ENCODE assay signal across 13 cellular contexts in genomic region chr10:29714096-29714874, GRCh38.
A peak's percentile ranks its signal among the peaks of the same experiment; 100 is the strongest.
DNase-seq lines count a peak whose midpoint lies in the region; ATAC-seq, FAIRE-seq and TF ChIP-seq lines count a peak whose summit lies in the region.
"Had no signal": no experiment of that assay in that cellular context is flagged by ENCODE, and none has a peak within 500 bp of the region (broad histone marks: within the 10 kb centered on the region; RNA-seq: fewer than 3 reads in every experiment).

No MANE protein-coding gene starts in this region.

- FAIRE-seq in frontal cortex (lab: Jason Lieb, UNC) (no peak), GM12892 (lab: Jason Lieb, UNC) (no peak)

- ATAC-seq in left cardiac atrium (peak in 1 of 2 donors; percentile 87), Right ventricle myocardium superior (ENCODE audit: poor library complexity) (no peak), HG03135 (IDR thresholded peaks at IDR 0.05; ENCODE audit: unreplicated experiment) (no peak)
- ATAC-seq: stimulated activated naive CD8-positive, alpha-beta T cell treated with anti-CD3 and anti-CD28 coated beads, Interleukin-15, Interleukin-2, amounts not matched to agents 100 U/mL and 50 U/mL, for 24 hours had no signal

- no peak for TF ChIP-seq POLR2A in GM12892 (IDR thresholded peaks at IDR 0.05; ENCODE audit: low read depth, low read length)

- intact Hi-C loops in left cardiac atrium (cut with DNase I): no loop called here
- intact Hi-C loops in Right ventricle myocardium superior (cut with DNase I): no loop called here
- intact Hi-C loops in head of caudate nucleus (cut with DNase I): no loop called here

- DNase-seq in left cardiac atrium (peak; percentile 54), Right ventricle myocardium superior (no peak), amniotic stem cell (lab: John Stamatoyannopoulos, UW) (peak; percentile 52), head of caudate nucleus (peak in 27 of 42 donors; percentile 20 to 76 (median 43)), frontal cortex (ENCODE audit: low spot score in 2 of 2) (no peak), NCI-H2107 treated with DMSO at 0.1 percent for 48 hours (lab: John Stamatoyannopoulos, UW; ENCODE audit: unreplicated experiment) (no peak), GM12892 (ENCODE audit: insufficient read length) (no peak)
- DNase-seq: activated gamma-delta T cell treated with Interleukin-2 at 50 U/mL for 16 hours; erythroblast; midbrain; stimulated activated naive CD8-positive, alpha-beta T cell treated with anti-CD3 and anti-CD28 coated beads, Interleukin-15, Interleukin-2, amounts not matched to agents 100 U/mL and 50 U/mL, for 24 hours; WERI-Rb-1 had no signal

Comparison
In these comparisons a context has a peak if more than half of its experiments do, and no peak if none do; other contexts are left out.
1. DNase-seq: peak in left cardiac atrium (single experiment), amniotic stem cell (single experiment) and head of caudate nucleus (27 of 42); none in Right ventricle myocardium superior (single experiment), frontal cortex (0 of 2), NCI-H2107 treated with DMSO at 0.1 percent for 48 hours (single experiment) and GM12892 (single experiment).